In the genomic region with DNA sequence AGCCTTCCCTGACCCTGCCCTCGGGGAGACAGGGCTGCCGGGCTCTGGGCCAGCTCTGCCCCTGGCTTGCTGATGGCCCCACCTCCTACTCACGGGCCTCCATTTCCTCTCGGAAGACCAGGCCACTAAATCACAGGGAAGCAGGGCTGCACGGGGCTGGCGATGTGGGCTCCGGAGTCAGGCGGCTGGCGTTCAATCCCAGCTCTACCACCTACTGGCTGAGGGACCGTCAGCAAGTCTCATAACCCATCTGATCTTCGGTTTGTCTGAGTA, we compare ENCODE assay signal across 13 cellular contexts.
DNase-seq lines count a peak whose midpoint lies in the region; ATAC-seq and TF ChIP-seq lines count a peak whose summit lies in the region.
"Had no signal": no experiment of that assay in that cellular context is flagged by ENCODE, and none has a peak within 500 bp of the region (broad histone marks: within the 10 kb centered on the region; RNA-seq: fewer than 3 reads in every experiment).

No MANE protein-coding gene starts in this region.

- H3K4me3 Mint-ChIP-seq in nephron progenitor cell: no peak overlapping the region
- H3K4me3 Mint-ChIP-seq: CD14-positive monocyte had no signal

- no peak for TF ChIP-seq CTCF in heart right ventricle (IDR thresholded peaks at IDR 0.05)
- no peak for TF ChIP-seq CTCF in nephron progenitor cell (IDR thresholded peaks at IDR 0.05)

- no peak overlapping the region for H3K4ac ChIP-seq in neuronal stem cell (ENCODE audit: low read length)

- ATAC-seq in left cardiac atrium (peak; percentile 24 to 51), heart right ventricle (no peak), HG03175 (IDR thresholded peaks at IDR 0.05; ENCODE audit: unreplicated experiment) (no peak)

- no peaks in the 10 kb centered on the region for H3K27me3 ChIP-seq in heart right ventricle
- H3K27me3 ChIP-seq in neuronal stem cell (ENCODE audit: control insufficient read depth in 3 of 3, insufficient read depth in 3 of 3, low read depth in 1 of 3, low read length in 3 of 3): peaks cover 0 to 1% (median 0%) of the 10 kb centered on the region in 3 experiments
- H3K27me3 ChIP-seq: SJSA1 had no signal

- H3K27me3 Mint-ChIP-seq in nephron progenitor cell (ENCODE audit: low read depth, poor library complexity): peaks cover 15% of the 10 kb centered on the region

- H2BK120ac ChIP-seq in neuronal stem cell (ENCODE audit: low read depth, low read length): no peak overlapping the region

- peaks cover 0 to 3% (median 0%) of the 10 kb centered on the region in 9 donors for H3K4me1 ChIP-seq in heart right ventricle
- peaks cover 2 to 14% of the 10 kb centered on the region in 2 donors for H3K4me1 ChIP-seq in neuronal stem cell (ENCODE audit: control insufficient read depth in 2 of 2, insufficient read depth in 1 of 2, low read depth in 1 of 2, low read length in 2 of 2)
- H3K4me1 ChIP-seq: SJSA1 had no signal

- 62 to 69% methylated on average over 11 of the region's 11 CpGs for WGBS in heart right ventricle, 2 donors
- no CpG with 5 or more reads among the region's 11 CpGs for WGBS in neuronal stem cell (ENCODE audit: extremely low coverage in 2 of 2, insufficient read length in 2 of 2, insufficient replicate concordance in 1 of 2), 2 donors

- H2BK15ac ChIP-seq in neuronal stem cell (ENCODE audit: low read length): no peak overlapping the region

- H3K9me3 ChIP-seq in heart right ventricle: no peaks in the 10 kb centered on the region
- no peaks in the 10 kb centered on the region for H3K9me3 ChIP-seq in neuronal stem cell (replicated peaks in 1 of 2; ENCODE audit: control insufficient read depth in 2 of 2, insufficient read depth in 1 of 2, low read depth in 1 of 2, low read length in 2 of 2)
- H3K9me3 ChIP-seq: SJSA1 had no signal

- no peak overlapping the region for H3K27ac Mint-ChIP-seq in nephron progenitor cell
- H3K27ac Mint-ChIP-seq: CD14-positive monocyte had no signal

- intact Hi-C loops in left cardiac atrium (cut with DNase I) (loop anchor here in 1 of 2 donors (10.0 kb wide), 2 partner anchors 57 to 207 kb away; no protein-coding TSS in a partner anchor), heart right ventricle (cut with DNase I) (loop anchor here in 4 of 10 donors (10.0 kb wide), 2 partner anchors 117 to 597 kb away; partner anchors contain the start of gene GNAO1 (in 2 of the 4))

- DNase-seq in left cardiac atrium (no peak), heart right ventricle (no peak), dermis blood vessel endothelial cell (peak; percentile 11), neuronal stem cell (ENCODE audit: low spot score) (no peak), NCI-H345 treated with DMSO at 0.1 percent for 48 hours (lab: John Stamatoyannopoulos, UW; ENCODE audit: unreplicated experiment) (no peak), nephron progenitor cell (no peak)
- DNase-seq: AML-193, NCI-H1048, NCI-H1694, NCI-H226 had no signal

- H3K18ac ChIP-seq in neuronal stem cell (ENCODE audit: low read length): no peak overlapping the region

- no peak overlapping the region for H3K4me3 ChIP-seq in heart right ventricle
- no peak overlapping the region for H3K4me3 ChIP-seq in neuronal stem cell (ENCODE audit: low read length in 2 of 2)
- H3K4me3 ChIP-seq: SJSA1 had no signal

- H3K9me3 Mint-ChIP-seq in nephron progenitor cell: no peaks in the 10 kb centered on the region

- H3K4me1 Mint-ChIP-seq in nephron progenitor cell: peaks cover 24% of the 10 kb centered on the region

- no peak overlapping the region for H4K91ac ChIP-seq in neuronal stem cell (ENCODE audit: low read depth, low read length, poor library complexity)

- no peak overlapping the region for H3K23ac ChIP-seq in neuronal stem cell (ENCODE audit: low read depth, low read length, poor library complexity)

- H4K8ac ChIP-seq in neuronal stem cell (ENCODE audit: low read depth, low read length): no peak overlapping the region

- no peak overlapping the region for H3K14ac ChIP-seq in neuronal stem cell (ENCODE audit: low read length)

- H3K27ac ChIP-seq in heart right ventricle (no peak overlapping the region), neuronal stem cell (replicated peaks; ENCODE audit: low read length) (no peak overlapping the region)
- H3K27ac ChIP-seq: SJSA1 had no signal

- no peaks in the 10 kb centered on the region for H3K79me1 ChIP-seq in neuronal stem cell (ENCODE audit: low read depth, low read length)

- H3K36me3 ChIP-seq in heart right ventricle (no peaks in the 10 kb centered on the region), neuronal stem cell (replicated peaks in 1 of 2; ENCODE audit: control insufficient read depth in 2 of 2, insufficient read depth in 2 of 2, low read length in 2 of 2) (no peaks in the 10 kb centered on the region)
- H3K36me3 ChIP-seq: SJSA1 had no signal

- H3K4me2 ChIP-seq in neuronal stem cell (ENCODE audit: insufficient read depth, low read length, poor library complexity, severe bottlenecking): no peak overlapping the region

- H2BK5ac ChIP-seq in neuronal stem cell (ENCODE audit: low read length): no peak overlapping the region

- no peaks in the 10 kb centered on the region for H3K36me3 Mint-ChIP-seq in nephron progenitor cell (ENCODE audit: low read depth)
- H3K36me3 Mint-ChIP-seq: CD14-positive monocyte had no signal

- peak overlapping the region; percentile 49 for H2AK5ac ChIP-seq in neuronal stem cell (ENCODE audit: low read depth, low read length)

- H3K9ac ChIP-seq in neuronal stem cell (ENCODE audit: low read depth, low read length, poor library complexity): no peak overlapping the region

- peak overlapping the region; percentile 31 for H2BK12ac ChIP-seq in neuronal stem cell (ENCODE audit: low read length)

- H2AFZ ChIP-seq in neuronal stem cell (ENCODE audit: low read length): peak overlapping the region; percentile 51

Comparison
In these comparisons a context has a peak if more than half of its experiments do, and no peak if none do; other contexts are left out.
1. ATAC-seq: peak in left cardiac atrium (2 of 2); none in heart right ventricle (0 of 8) and HG03175 (single experiment).